ENCODE assay signal across 16 cellular contexts in the genomic region with DNA sequence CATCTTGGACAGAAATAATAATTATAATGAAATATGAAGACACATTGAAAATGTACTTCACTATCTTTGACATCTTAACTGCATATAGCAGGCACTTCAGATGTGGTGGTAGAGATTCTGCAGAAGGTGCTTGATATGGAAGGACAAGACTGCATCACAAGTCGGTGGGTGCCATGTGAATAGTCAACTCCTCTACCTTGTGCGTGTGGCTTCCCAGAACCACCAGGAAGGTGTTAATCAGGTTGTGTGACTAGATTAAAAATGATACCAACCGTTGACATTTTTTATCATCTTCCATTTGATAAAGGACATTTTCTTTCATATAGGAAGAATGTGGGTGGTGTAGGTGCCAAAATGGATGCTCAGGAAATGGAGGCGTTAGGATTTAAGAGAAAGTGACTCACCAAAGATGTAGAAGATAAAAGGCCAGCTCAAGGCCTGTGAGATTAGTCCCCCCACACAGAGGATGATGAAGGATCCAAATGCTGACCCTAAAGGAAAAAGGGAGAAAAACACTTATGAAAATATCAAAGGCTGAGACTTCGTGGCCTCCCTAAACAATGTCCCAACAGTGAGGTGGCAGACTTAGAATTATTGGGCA. TPM values are rescaled to one million over a fixed set of nuclear protein-coding genes. Genes with fewer than 3 reads are reported as not detected.
DNase-seq lines count a peak whose midpoint lies in the region; ATAC-seq lines count a peak whose summit lies in the region.
"Had no signal": no experiment of that assay in that cellular context is flagged by ENCODE, and none has a peak within 500 bp of the region (broad histone marks: within the 10 kb centered on the region; RNA-seq: fewer than 3 reads in every experiment).

No MANE protein-coding gene starts in this region.

- H3K9me3 Mint-ChIP-seq in T-helper 2 cell treated with Interferon-gamma antibody and Interleukin-4, amounts not matched to agents 5 μg/mL and 100 μg/mL, for 36 hours, result peaks cover 9% of the 10 kb centered on the region
- peaks cover 4% of the 10 kb centered on the region for H3K9me3 Mint-ChIP-seq in activated T-cell treated with anti-CD3 and anti-CD28 coated beads, Interleukin-2, amount 50 U/mL, for 4 hours
- H3K9me3 Mint-ChIP-seq: CD8-positive, alpha-beta T cell; GM23338 had no signal

- H3K27ac Mint-ChIP-seq in T-helper 2 cell treated with Interferon-gamma antibody and Interleukin-4, amounts not matched to agents 5 μg/mL and 100 μg/mL, for 36 hours, result peak overlapping the region; percentile 28
- H3K27ac Mint-ChIP-seq: CD8-positive, alpha-beta T cell; GM23338 had no signal

- ATAC-seq in activated T-cell treated with anti-CD3 and anti-CD28 coated beads, Interleukin-2, amount 50 U/mL, for 4 hours, result peak; percentile 66 to 84
- ATAC-seq: CD8-positive, alpha-beta T cell; GM23338 had no signal

- no peaks in the 10 kb centered on the region for H3K27me3 Mint-ChIP-seq in T-helper 2 cell treated with Interferon-gamma antibody and Interleukin-4, amounts not matched to agents 5 μg/mL and 100 μg/mL, for 36 hours (ENCODE audit: low read depth)
- H3K27me3 Mint-ChIP-seq in activated T-cell treated with anti-CD3 and anti-CD28 coated beads, Interleukin-2, amount 50 U/mL, for 4 hours (ENCODE audit: low read depth), result no peaks in the 10 kb centered on the region

- peaks cover 2% of the 10 kb centered on the region for H3K36me3 Mint-ChIP-seq in T-helper 2 cell treated with Interferon-gamma antibody and Interleukin-4, amounts not matched to agents 5 μg/mL and 100 μg/mL, for 36 hours (ENCODE audit: low read depth)
- H3K36me3 Mint-ChIP-seq in activated T-cell treated with anti-CD3 and anti-CD28 coated beads, Interleukin-2, amount 50 U/mL, for 4 hours (ENCODE audit: insufficient read depth), result no peaks in the 10 kb centered on the region
- H3K36me3 Mint-ChIP-seq: CD8-positive, alpha-beta T cell had no signal

- peaks cover 20% of the 10 kb centered on the region for H3K4me1 Mint-ChIP-seq in T-helper 2 cell treated with Interferon-gamma antibody and Interleukin-4, amounts not matched to agents 5 μg/mL and 100 μg/mL, for 36 hours (ENCODE audit: low read depth)
- H3K4me1 Mint-ChIP-seq in activated T-cell treated with anti-CD3 and anti-CD28 coated beads, Interleukin-2, amount 50 U/mL, for 4 hours (ENCODE audit: low read depth), result peaks cover 12% of the 10 kb centered on the region
- H3K4me1 Mint-ChIP-seq: GM23338 had no signal

- H3K4me3 Mint-ChIP-seq in T-helper 2 cell treated with Interferon-gamma antibody and Interleukin-4, amounts not matched to agents 5 μg/mL and 100 μg/mL, for 36 hours, result no peak overlapping the region
- no peak overlapping the region for H3K4me3 Mint-ChIP-seq in activated T-cell treated with anti-CD3 and anti-CD28 coated beads, Interleukin-2, amount 50 U/mL, for 4 hours
- H3K4me3 Mint-ChIP-seq: CD8-positive, alpha-beta T cell; GM23338 had no signal

- DNase-seq in activated T-cell treated with anti-CD3 and anti-CD28 coated beads for 48 hours (ENCODE audit: low read depth), result peak; percentile 24
- DNase-seq in activated T-cell treated with anti-CD3 and anti-CD28 coated beads, Interleukin-2, amount 50 U/mL, for 1 hour, result no peak
- DNase-seq in T-helper 2 cell treated with Interferon-gamma antibody and Interleukin-4, amounts not matched to agents 5 μg/mL and 100 μg/mL, for 36 hours (ENCODE audit: low spot score), result peak; percentile 53
- no peak for DNase-seq in activated T-cell treated with anti-CD3 and anti-CD28 coated beads, Interleukin-2, amount 50 U/mL, for 4 hours
- peak; percentile 11 for DNase-seq in stimulated activated CD4-positive, alpha-beta T cell treated with anti-CD3 and anti-CD28 coated beads, Interleukin-4, amount 100 ng/mL, for 24 hours
- no peak for DNase-seq in medulla oblongata (ENCODE audit: extremely low spot score)
- no peak for DNase-seq in GDM1 (lab: John Stamatoyannopoulos, UW)
- DNase-seq: BE2C; CD8-positive, alpha-beta T cell; DND-41; GF-D8; NCI-H1436; NCI-H2029 treated with DMSO at 0.1 percent for 48 hours; NCI-H510A treated with DMSO at 0.1 percent for 48 hours; Peyer's patch had no signal

RNA-seq across cellular contexts. Expression of gene SLC17A2, which starts 12.3 kb away (rescaled TPM):
- under 1 TPM in 1 of 3 donors, not detected in 2; 0.33 TPM for total RNA-seq in activated T-cell treated with anti-CD3 and anti-CD28 coated beads, Interleukin-2, amount 50 U/mL, for 4 hours
- total RNA-seq: CD8-positive, alpha-beta T cell; GM23338; Peyer's patch had no signal

RNA-seq across cellular contexts. Expression of gene SLC17A3, which starts 44.1 kb away (rescaled TPM):
- total RNA-seq in activated T-cell treated with anti-CD3 and anti-CD28 coated beads, Interleukin-2, amount 50 U/mL, for 4 hours, result under 1 TPM in 1 of 3 donors, not detected in 2; 0.11 TPM
- total RNA-seq: GM23338, Peyer's patch had no signal

RNA-seq across cellular contexts. Expression of gene TRIM38, which starts 44.4 kb away (rescaled TPM):
- total RNA-seq in activated T-cell treated with anti-CD3 and anti-CD28 coated beads, Interleukin-2, amount 50 U/mL, for 4 hours, result 10 to 100 TPM in 2 of 3 donors, 1 to 10 TPM in 1; 9.3 to 14.5 (median 11.3) TPM

Comparison
In these comparisons a context has a peak if more than half of its experiments do, and no peak if none do; other contexts are left out.
1. DNase-seq: peak in activated T-cell treated with anti-CD3 and anti-CD28 coated beads for 48 hours (single experiment), T-helper 2 cell treated with Interferon-gamma antibody and Interleukin-4, amounts not matched to agents 5 μg/mL and 100 μg/mL, for 36 hours (single experiment) and stimulated activated CD4-positive, alpha-beta T cell treated with anti-CD3 and anti-CD28 coated beads, Interleukin-4, amount 100 ng/mL, for 24 hours (single experiment); none in activated T-cell treated with anti-CD3 and anti-CD28 coated beads, Interleukin-2, amount 50 U/mL, for 1 hour (single experiment), activated T-cell treated with anti-CD3 and anti-CD28 coated beads, Interleukin-2, amount 50 U/mL, for 4 hours (single experiment), medulla oblongata (single experiment) and GDM1 (single experiment).